ENCODE assay signal across 2 cellular contexts in the genomic region with DNA sequence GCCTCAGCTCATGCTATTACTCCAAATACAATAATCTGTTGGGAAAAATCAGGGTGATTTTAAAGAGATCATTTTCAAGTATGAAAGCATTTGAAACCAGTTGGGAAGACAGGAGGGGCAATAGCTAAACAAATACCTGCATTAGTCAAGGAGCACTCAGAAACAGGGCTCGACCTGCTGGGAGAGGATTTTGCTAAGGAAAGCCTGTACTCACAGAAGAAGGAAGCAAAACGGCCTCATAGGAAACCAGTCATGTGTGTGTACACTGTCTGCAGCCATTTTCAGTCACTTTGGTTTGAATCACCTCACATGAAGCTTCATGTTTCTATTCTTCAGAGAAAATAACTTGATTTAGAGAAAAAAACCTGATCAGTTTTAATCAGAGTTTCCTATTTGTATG.
TF ChIP-seq lines count a peak whose summit lies in the region.

No MANE protein-coding gene starts in this region.

TF ChIP-seq in K562, 482 proteins besides CTCF, POLR2A, EP300 and RAD21:
- TF ChIP-seq ELF1 (tag; IDR thresholded peaks at IDR 0.05), result no peak
- no peak for TF ChIP-seq HLTF (IDR thresholded peaks at IDR 0.05)
- TF ChIP-seq, protein P1, sequence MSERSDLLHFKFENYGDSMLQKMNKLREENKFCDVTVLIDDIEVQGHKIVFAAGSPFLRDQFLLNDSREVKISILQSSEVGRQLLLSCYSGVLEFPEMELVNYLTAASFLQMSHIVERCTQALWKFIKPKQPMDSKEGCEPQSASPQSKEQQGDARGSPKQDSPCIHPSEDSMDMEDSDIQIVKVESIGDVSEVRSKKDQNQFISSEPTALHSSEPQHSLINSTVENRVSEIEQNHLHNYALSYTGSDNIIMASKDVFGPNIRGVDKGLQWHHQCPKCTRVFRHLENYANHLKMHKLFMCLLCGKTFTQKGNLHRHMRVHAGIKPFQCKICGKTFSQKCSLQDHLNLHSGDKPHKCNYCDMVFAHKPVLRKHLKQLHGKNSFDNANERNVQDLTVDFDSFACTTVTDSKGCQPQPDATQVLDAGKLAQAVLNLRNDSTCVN (CRISPR knock-in tag; IDR thresholded peaks at IDR 0.05), result no peak
- no peak for TF ChIP-seq ZNF175 (CRISPR knock-in tag; IDR thresholded peaks at IDR 0.05; ENCODE audit: low read depth)
- TF ChIP-seq, protein P2, sequence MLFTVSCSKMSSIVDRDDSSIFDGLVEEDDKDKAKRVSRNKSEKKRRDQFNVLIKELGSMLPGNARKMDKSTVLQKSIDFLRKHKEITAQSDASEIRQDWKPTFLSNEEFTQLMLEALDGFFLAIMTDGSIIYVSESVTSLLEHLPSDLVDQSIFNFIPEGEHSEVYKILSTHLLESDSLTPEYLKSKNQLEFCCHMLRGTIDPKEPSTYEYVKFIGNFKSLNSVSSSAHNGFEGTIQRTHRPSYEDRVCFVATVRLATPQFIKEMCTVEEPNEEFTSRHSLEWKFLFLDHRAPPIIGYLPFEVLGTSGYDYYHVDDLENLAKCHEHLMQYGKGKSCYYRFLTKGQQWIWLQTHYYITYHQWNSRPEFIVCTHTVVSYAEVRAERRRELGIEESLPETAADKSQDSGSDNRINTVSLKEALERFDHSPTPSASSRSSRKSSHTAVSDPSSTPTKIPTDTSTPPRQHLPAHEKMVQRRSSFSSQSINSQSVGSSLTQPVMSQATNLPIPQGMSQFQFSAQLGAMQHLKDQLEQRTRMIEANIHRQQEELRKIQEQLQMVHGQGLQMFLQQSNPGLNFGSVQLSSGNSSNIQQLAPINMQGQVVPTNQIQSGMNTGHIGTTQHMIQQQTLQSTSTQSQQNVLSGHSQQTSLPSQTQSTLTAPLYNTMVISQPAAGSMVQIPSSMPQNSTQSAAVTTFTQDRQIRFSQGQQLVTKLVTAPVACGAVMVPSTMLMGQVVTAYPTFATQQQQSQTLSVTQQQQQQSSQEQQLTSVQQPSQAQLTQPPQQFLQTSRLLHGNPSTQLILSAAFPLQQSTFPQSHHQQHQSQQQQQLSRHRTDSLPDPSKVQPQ (CRISPR knock-in tag; IDR thresholded peaks at IDR 0.05; ENCODE audit: borderline replicate concordance), result no peak
- TF ChIP-seq CREM (IDR thresholded peaks at IDR 0.05; ENCODE audit: low read depth), result no peak
- no peak for TF ChIP-seq RHOXF2B (CRISPR knock-in tag; conservative IDR thresholded peaks at IDR 0.05)
- TF ChIP-seq ZBTB8A (IDR thresholded peaks at IDR 0.05; ENCODE audit: partially characterized antibody), result no peak
- TF ChIP-seq RBM22 (IDR thresholded peaks at IDR 0.05; ENCODE audit: low read depth, low read length, poor library complexity, severe bottlenecking), result no peak
- no peak for TF ChIP-seq SOX6 (IDR thresholded peaks at IDR 0.05)

TF ChIP-seq in HepG2, 621 proteins besides CTCF, POLR2A, EP300 and RAD21:
- no peak for TF ChIP-seq ZNF343 (CRISPR knock-in tag; IDR thresholded peaks at IDR 0.05)
